ENCODE assay signal across 8 cellular contexts in the genomic region with DNA sequence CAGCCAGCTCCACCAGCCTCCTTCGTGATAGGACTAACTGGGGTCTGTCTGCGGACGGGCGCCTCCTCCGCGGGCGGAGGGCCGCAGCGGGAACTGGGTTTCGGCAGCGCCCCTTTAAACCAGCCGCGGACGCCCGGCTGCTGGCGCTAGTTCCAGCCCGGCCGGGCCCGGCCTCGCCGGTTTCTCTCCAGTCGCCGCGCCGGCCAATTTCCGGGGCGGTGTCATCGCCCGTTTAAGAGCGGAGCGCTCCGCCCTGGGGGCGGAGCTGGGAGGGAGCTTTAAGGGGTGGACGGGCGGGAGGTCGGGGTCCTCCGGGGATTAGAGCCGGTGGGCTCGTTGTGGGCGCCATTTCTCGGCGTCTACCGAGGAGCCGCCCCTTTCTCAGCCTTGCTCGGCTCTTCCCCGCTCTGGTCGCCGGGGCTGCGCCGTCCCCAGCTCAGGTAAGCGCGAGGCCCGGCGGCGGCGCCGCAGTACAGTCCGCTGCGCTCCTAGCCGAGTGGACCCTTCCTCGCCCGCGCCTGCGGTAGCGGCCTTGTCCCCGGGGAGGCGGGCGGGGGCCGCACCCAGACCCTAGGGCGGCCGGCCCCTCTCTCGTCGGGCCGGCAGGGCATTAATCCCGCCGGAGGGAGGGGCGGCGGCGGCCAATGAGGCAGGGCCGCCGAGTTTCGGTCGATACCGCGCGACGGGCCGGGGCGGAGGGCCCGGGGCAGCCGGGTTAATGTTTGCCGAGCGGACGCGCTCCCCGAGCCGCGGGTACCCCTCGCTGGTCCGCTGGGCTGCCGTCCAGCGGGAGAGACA. TPM values are rescaled to one million over a fixed set of nuclear protein-coding genes. Genes with fewer than 3 reads are reported as not detected.
A peak's percentile ranks its signal among the peaks of the same experiment; 100 is the strongest.
DNase-seq lines count a peak whose midpoint lies in the region; ATAC-seq, FAIRE-seq and TF ChIP-seq lines count a peak whose summit lies in the region.

A gene (plus strand): TSS at position 307 of the 798 bp plus-strand sequence. CDS start 6,008 bp downstream, outside the sequence.

- TF ChIP-seq CTCF in HFF-Myc (IDR thresholded peaks at IDR 0.05; ENCODE audit: low read depth, low read length, missing control alignments) (no peak), pancreas (IDR thresholded peaks at IDR 0.05) (no peak), thyroid gland (IDR thresholded peaks at IDR 0.05) (no peak)

- no peaks in the 10 kb centered on the region for H3K36me3 ChIP-seq in pancreas
- H3K36me3 ChIP-seq in thyroid gland: no peaks in the 10 kb centered on the region

- H3K27me3 ChIP-seq in pancreas (no peaks in the 10 kb centered on the region), thyroid gland (no peaks in the 10 kb centered on the region)

- peak; percentile 75 to 92 for TF ChIP-seq POLR2A in thyroid gland (IDR thresholded peaks at IDR 0.05)

- WGBS in pancreas, 2 donors: 0% methylated on average over 85 to 102 of the region's 102 CpGs
- WGBS in thyroid gland, 2 donors: 1% methylated on average over 25 to 28 of the region's 102 CpGs

- no peaks in the 10 kb centered on the region for H3K9me3 ChIP-seq in pancreas
- no peaks in the 10 kb centered on the region for H3K9me3 ChIP-seq in thyroid gland

- H3K4me3 ChIP-seq in HFF-Myc (replicated peaks; ENCODE audit: low read depth, low read length): peak within 1 kb of the TSS; percentile 58
- peak within 1 kb of the TSS; percentile 87 to 97 (median 93) for H3K4me3 ChIP-seq in pancreas
- H3K4me3 ChIP-seq in thyroid gland (replicated peaks in 1 of 3): peak within 1 kb of the TSS; percentile 79 to 93 (median 87)

- no peak within 1 kb of the TSS for H3K27ac Mint-ChIP-seq in activated naive CD8-positive, alpha-beta T cell

- H3K4me1 Mint-ChIP-seq in activated naive CD8-positive, alpha-beta T cell (ENCODE audit: low read depth): peaks cover 18% of the 10 kb centered on the region

- H3K27me3 Mint-ChIP-seq in activated naive CD8-positive, alpha-beta T cell: no peaks in the 10 kb centered on the region

- peak within 1 kb of the TSS; percentile 86 for H3K4me3 Mint-ChIP-seq in activated naive CD8-positive, alpha-beta T cell

- no peaks in the 10 kb centered on the region for H3K9me3 Mint-ChIP-seq in activated naive CD8-positive, alpha-beta T cell (ENCODE audit: low read depth)

- peaks cover 0 to 12% (median 9%) of the 10 kb centered on the region in 3 donors for H3K4me1 ChIP-seq in pancreas
- peaks cover 10 to 14% of the 10 kb centered on the region in 2 donors for H3K4me1 ChIP-seq in thyroid gland

- intact Hi-C loops in Right ventricle myocardium inferior (cut with DNase I) (loop anchor here (5.0 kb wide), 2 partner anchors 159 to 256 kb away; a partner anchor contains a TSS), pancreas (cut with DNase I) (no loop called here), thyroid gland (cut with DNase I) (no loop called here)

- H3K27ac ChIP-seq in pancreas: peak within 1 kb of the TSS; percentile 99 to 100 (median 100)
- peak within 1 kb of the TSS; percentile 85 to 97 (median 89) for H3K27ac ChIP-seq in thyroid gland

- peaks cover under 1% of the 10 kb centered on the region for H3K36me3 Mint-ChIP-seq in activated naive CD8-positive, alpha-beta T cell

- DNase-seq in GM04503 (ENCODE audit: low read depth): peak; percentile 55
- DNase-seq in HFF-Myc (ENCODE audit: extremely low read depth, low read depth): peak; percentile 26
- peak; percentile 91 for DNase-seq in NAMALWA (ENCODE audit: low spot score)
- DNase-seq in Right ventricle myocardium inferior (ENCODE audit: missing footprints): peak; percentile 98
- peak; percentile 91 to 98 (median 94) for DNase-seq in pancreas
- peak; percentile 94 to 96 for DNase-seq in thyroid gland

- peak; percentile 96 for ATAC-seq in SK-N-SH treated with all-trans-retinoic acid at 6 μM for 48 hours
- peak; percentile 99 for ATAC-seq in Right ventricle myocardium inferior
- ATAC-seq in pancreas: peak; percentile 94 to 98 (median 95)

- FAIRE-seq in pancreas (lab: Jason Lieb, UNC): peak; percentile 47

TF ChIP-seq in SK-N-SH treated with all-trans-retinoic acid at 6 μM for 48 hours, 23 proteins besides CTCF, POLR2A, EP300 and RAD21:
- no peak for TF ChIP-seq OSR1 (CRISPR knock-in tag; IDR thresholded peaks at IDR 0.05)
- TF ChIP-seq ZFP3 (CRISPR knock-in tag; IDR thresholded peaks at IDR 0.05): peak; percentile 67; the same call in 1 of the 2 replicates
- TF ChIP-seq, protein P1, sequence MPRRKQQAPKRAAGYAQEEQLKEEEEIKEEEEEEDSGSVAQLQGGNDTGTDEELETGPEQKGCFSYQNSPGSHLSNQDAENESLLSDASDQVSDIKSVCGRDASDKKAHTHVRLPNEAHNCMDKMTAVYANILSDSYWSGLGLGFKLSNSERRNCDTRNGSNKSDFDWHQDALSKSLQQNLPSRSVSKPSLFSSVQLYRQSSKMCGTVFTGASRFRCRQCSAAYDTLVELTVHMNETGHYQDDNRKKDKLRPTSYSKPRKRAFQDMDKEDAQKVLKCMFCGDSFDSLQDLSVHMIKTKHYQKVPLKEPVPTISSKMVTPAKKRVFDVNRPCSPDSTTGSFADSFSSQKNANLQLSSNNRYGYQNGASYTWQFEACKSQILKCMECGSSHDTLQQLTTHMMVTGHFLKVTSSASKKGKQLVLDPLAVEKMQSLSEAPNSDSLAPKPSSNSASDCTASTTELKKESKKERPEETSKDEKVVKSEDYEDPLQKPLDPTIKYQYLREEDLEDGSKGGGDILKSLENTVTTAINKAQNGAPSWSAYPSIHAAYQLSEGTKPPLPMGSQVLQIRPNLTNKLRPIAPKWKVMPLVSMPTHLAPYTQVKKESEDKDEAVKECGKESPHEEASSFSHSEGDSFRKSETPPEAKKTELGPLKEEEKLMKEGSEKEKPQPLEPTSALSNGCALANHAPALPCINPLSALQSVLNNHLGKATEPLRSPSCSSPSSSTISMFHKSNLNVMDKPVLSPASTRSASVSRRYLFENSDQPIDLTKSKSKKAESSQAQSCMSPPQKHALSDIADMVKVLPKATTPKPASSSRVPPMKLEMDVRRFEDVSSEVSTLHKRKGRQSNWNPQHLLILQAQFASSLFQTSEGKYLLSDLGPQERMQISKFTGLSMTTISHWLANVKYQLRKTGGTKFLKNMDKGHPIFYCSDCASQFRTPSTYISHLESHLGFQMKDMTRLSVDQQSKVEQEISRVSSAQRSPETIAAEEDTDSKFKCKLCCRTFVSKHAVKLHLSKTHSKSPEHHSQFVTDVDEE (CRISPR knock-in tag; IDR thresholded peaks at IDR 0.05): 0 out of 2 replicates have a peak, but pooled peaks have one; percentile 32
- TF ChIP-seq CSDC2 (CRISPR knock-in tag; IDR thresholded peaks at IDR 0.05): no peak
- TF ChIP-seq ZNF8 (CRISPR knock-in tag; IDR thresholded peaks at IDR 0.05): 0 out of 2 replicates have a peak, but pooled peaks have one; percentile 16
- TF ChIP-seq, protein P2, sequence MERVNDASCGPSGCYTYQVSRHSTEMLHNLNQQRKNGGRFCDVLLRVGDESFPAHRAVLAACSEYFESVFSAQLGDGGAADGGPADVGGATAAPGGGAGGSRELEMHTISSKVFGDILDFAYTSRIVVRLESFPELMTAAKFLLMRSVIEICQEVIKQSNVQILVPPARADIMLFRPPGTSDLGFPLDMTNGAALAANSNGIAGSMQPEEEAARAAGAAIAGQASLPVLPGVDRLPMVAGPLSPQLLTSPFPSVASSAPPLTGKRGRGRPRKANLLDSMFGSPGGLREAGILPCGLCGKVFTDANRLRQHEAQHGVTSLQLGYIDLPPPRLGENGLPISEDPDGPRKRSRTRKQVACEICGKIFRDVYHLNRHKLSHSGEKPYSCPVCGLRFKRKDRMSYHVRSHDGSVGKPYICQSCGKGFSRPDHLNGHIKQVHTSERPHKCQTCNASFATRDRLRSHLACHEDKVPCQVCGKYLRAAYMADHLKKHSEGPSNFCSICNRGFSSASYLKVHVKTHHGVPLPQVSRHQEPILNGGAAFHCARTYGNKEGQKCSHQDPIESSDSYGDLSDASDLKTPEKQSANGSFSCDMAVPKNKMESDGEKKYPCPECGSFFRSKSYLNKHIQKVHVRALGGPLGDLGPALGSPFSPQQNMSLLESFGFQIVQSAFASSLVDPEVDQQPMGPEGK (CRISPR knock-in tag; IDR thresholded peaks at IDR 0.05; ENCODE audit: borderline replicate concordance): no peak
- TF ChIP-seq RARB (CRISPR knock-in tag; IDR thresholded peaks at IDR 0.05): no peak
- no peak for TF ChIP-seq ZFP30 (CRISPR knock-in tag; IDR thresholded peaks at IDR 0.05)
- TF ChIP-seq ARNTL (CRISPR knock-in tag; IDR thresholded peaks at IDR 0.05; ENCODE audit: borderline replicate concordance, low read depth): no peak
- TF ChIP-seq, protein P3, sequence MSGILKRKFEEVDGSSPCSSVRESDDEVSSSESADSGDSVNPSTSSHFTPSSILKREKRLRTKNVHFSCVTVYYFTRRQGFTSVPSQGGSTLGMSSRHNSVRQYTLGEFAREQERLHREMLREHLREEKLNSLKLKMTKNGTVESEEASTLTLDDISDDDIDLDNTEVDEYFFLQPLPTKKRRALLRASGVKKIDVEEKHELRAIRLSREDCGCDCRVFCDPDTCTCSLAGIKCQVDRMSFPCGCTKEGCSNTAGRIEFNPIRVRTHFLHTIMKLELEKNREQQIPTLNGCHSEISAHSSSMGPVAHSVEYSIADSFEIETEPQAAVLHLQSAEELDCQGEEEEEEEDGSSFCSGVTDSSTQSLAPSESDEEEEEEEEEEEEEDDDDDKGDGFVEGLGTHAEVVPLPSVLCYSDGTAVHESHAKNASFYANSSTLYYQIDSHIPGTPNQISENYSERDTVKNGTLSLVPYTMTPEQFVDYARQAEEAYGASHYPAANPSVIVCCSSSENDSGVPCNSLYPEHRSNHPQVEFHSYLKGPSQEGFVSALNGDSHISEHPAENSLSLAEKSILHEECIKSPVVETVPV (CRISPR knock-in tag; IDR thresholded peaks at IDR 0.05): no peak
- no peak for TF ChIP-seq ISL1 (CRISPR knock-in tag; IDR thresholded peaks at IDR 0.05)
- TF ChIP-seq GLIS3 (CRISPR knock-in tag; IDR thresholded peaks at IDR 0.05): 0 out of 2 replicates have a peak, but pooled peaks have one; percentile 64
- TF ChIP-seq BACH2 (CRISPR knock-in tag; IDR thresholded peaks at IDR 0.05; ENCODE audit: borderline replicate concordance): no peak

RNA-seq across cellular contexts. Expression of the gene that starts here (rescaled TPM):
- total RNA-seq in Right ventricle myocardium inferior (8.2 TPM), pancreas (10 to 100 TPM; 17.6 to 23.8 (median 21.4) TPM), thyroid gland (100 to 1,000 TPM in 3 of 4 donors, 10 to 100 TPM in 1; 82.2 to 126 (median 116) TPM)
- polyA plus RNA-seq in pancreas: 10 to 100 TPM in 1 of 2 donors, 1 to 10 TPM in 1; 7.3 to 13.0 TPM

Comparison
In these comparisons a context has a peak if more than half of its experiments do, and no peak if none do; other contexts are left out.
1. Peak in every context shown above with its lines: DNase-seq, ATAC-seq, H3K4me3 ChIP-seq and H3K27ac ChIP-seq.
2. DNase-seq: peak in every context shown above with its lines; median percentile 98 in Right ventricle myocardium inferior; 95 in thyroid gland; 94 in pancreas; 91 in NAMALWA; 55 in GM04503; 26 in HFF-Myc.